21 cellular contexts compared by ENCODE assay signal in the genomic region with DNA sequence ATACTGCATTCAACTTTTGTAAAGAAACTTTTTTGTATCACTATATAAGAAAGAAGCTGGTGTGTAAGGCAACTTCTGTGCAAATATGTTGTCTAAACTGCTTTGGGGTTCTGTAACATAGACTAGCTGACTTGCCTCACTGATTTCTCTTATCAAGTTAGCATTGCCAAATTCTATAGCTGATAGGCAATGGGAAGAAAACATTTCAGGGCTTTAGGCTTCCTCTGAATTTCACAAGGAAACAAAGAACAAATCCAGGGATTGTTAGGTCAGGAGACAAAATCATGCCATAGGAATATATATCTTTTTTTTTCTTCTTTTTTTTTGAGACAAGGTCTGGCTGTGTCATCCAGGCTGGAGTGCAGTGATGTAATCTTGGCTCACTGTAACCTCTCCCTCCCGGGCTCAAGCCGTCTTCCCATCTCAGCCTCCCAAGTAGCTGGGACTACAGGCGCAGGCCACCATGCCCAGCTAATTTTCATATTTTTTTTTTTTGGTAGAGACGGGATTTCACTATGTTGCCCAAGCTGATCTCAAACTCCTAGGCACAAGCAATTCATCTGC.
"Had no signal": no experiment of that assay in that cellular context is flagged by ENCODE, and none has a peak within 500 bp of the region (broad histone marks: within the 10 kb centered on the region; RNA-seq: fewer than 3 reads in every experiment).

No MANE protein-coding gene starts in this region.

- H3K4me3 ChIP-seq: cardiac muscle cell, gastrocnemius medialis, left ventricle myocardium inferior, pancreas, psoas muscle, right atrium auricular region, thyroid gland, upper lobe of right lung had no signal

- H3K4me3 Mint-ChIP-seq: activated naive CD8-positive, alpha-beta T cell; natural killer cell; stimulated activated naive CD8-positive, alpha-beta T cell treated with anti-CD3 and anti-CD28 coated beads, Interleukin-15, Interleukin-2, amounts not matched to agents 100 ng/mL and 50 ng/mL, for 24 hours; WTC11 had no signal

- ATAC-seq: gastrocnemius medialis, natural killer cell, pancreas, psoas muscle, upper lobe of right lung, WTC11 had no signal

- H3K27ac Mint-ChIP-seq: activated naive CD8-positive, alpha-beta T cell; natural killer cell; stimulated activated naive CD8-positive, alpha-beta T cell treated with anti-CD3 and anti-CD28 coated beads, Interleukin-15, Interleukin-2, amounts not matched to agents 100 ng/mL and 50 ng/mL, for 24 hours; WTC11 had no signal

- H3K4me1 ChIP-seq: gastrocnemius medialis, left ventricle myocardium inferior, pancreas, psoas muscle, right atrium auricular region, thyroid gland, upper lobe of right lung had no signal

- H3K9me3 ChIP-seq: gastrocnemius medialis, left ventricle myocardium inferior, pancreas, psoas muscle, right atrium auricular region, thyroid gland, upper lobe of right lung had no signal

- H3K36me3 Mint-ChIP-seq: natural killer cell, WTC11 had no signal

- H3K4me1 Mint-ChIP-seq: natural killer cell had no signal

- H3K9me3 Mint-ChIP-seq: natural killer cell; stimulated activated naive CD8-positive, alpha-beta T cell treated with anti-CD3 and anti-CD28 coated beads, Interleukin-15, Interleukin-2, amounts not matched to agents 100 ng/mL and 50 ng/mL, for 24 hours; WTC11 had no signal

- H3K27ac ChIP-seq: cardiac muscle cell, epithelial cell of prostate, gastrocnemius medialis, left ventricle myocardium inferior, pancreas, psoas muscle, right atrium auricular region, thyroid gland, upper lobe of right lung had no signal

- H3K27me3 ChIP-seq: cardiac muscle cell, gastrocnemius medialis, pancreas, right atrium auricular region, thyroid gland, upper lobe of right lung had no signal

- DNase-seq: activated gamma-delta T cell treated with Interleukin-2 at 50 U/mL for 16 hours; activated T-cell treated with anti-CD3 and anti-CD28 coated beads, Interleukin-2, amount 50 U/mL, for 1 hour; amygdala; gastrocnemius medialis; hypothalamus; left ventricle myocardium inferior; midbrain; natural killer cell; pancreas; psoas muscle; stimulated activated CD4-positive, alpha-beta T cell treated with anti-CD3 and anti-CD28 coated beads, Interleukin-12 subunit alpha, Interleukin-12 subunit beta, amount 100 ng/mL, for 4 hours; substantia nigra; SW 1271; thyroid gland; upper lobe of right lung had no signal

- H3K27me3 Mint-ChIP-seq: activated naive CD8-positive, alpha-beta T cell; stimulated activated naive CD8-positive, alpha-beta T cell treated with anti-CD3 and anti-CD28 coated beads, Interleukin-15, Interleukin-2, amounts not matched to agents 100 ng/mL and 50 ng/mL, for 24 hours had no signal

- H3K36me3 ChIP-seq: cardiac muscle cell, gastrocnemius medialis, left ventricle myocardium inferior, pancreas, right atrium auricular region, thyroid gland, upper lobe of right lung had no signal
